Comparison of ENCODE assay signal across 1 cellular context in the genomic region with DNA sequence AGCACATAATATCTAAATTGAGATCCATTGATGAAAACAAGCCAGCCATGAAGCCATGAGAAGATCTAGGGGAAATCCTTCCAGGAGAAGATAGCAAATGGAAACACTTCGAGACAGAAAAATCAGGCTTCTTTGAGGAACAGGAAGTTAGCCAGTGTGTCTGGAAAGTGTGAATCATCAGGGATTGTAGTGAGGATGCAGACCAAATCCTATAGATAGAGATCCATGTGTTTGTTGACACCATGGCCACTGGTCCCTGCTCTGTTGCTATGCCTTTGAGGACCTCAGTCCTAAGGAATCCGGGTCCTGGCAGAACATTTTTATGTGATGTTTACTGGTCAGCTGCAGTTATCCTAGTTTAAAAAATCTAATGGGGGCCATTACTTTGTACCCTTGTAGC.
TF ChIP-seq lines count a peak whose summit lies in the region.

No MANE protein-coding gene starts in this region.

TF ChIP-seq in endothelial cell of umbilical vein, 7 proteins besides CTCF, POLR2A, EP300 and RAD21 (continued from another document):
- no peak for TF ChIP-seq MYC (IDR thresholded peaks at IDR 0.05; ENCODE audit: low read depth, low read length)
- TF ChIP-seq EZH2 (IDR thresholded peaks at IDR 0.05; ENCODE audit: borderline replicate concordance, low read depth, low read length, severe bottlenecking), result no peak
